28 cellular contexts compared by ENCODE assay signal in genomic region chr20:4117867-4118266, GRCh38.
"Had no signal": no experiment of that assay in that cellular context is flagged by ENCODE, and none has a peak within 500 bp of the region (broad histone marks: within the 10 kb centered on the region; RNA-seq: fewer than 3 reads in every experiment).

No MANE protein-coding gene starts in this region.

- H3K4me3 Mint-ChIP-seq: endodermal cell; mesothelial cell of epicardium; natural killer cell treated with Interleukin-12 subunit alpha and Interleukin-12 subunit beta and Interleukin-15 and Interleukin-18, amount 100 ng/mL, for 72 hours; neural crest cell; stimulated activated naive B cell treated with anti-CD40 and anti-IgM and Interleukin-4, amounts not matched to agents 10 μg/mL and 1 μg/mL and 100 μg/mL, for 72 hours; stimulated activated naive CD8-positive, alpha-beta T cell treated with anti-CD3 and anti-CD28 coated beads, Interleukin-15, Interleukin-2, amounts not matched to agents 100 ng/mL and 50 ng/mL, for 24 hours had no signal

- H3K9me3 Mint-ChIP-seq: endodermal cell; mesothelial cell of epicardium; natural killer cell treated with Interleukin-12 subunit alpha and Interleukin-12 subunit beta and Interleukin-15 and Interleukin-18, amount 100 ng/mL, for 72 hours; neural crest cell; stimulated activated naive CD8-positive, alpha-beta T cell treated with anti-CD3 and anti-CD28 coated beads, Interleukin-15, Interleukin-2, amounts not matched to agents 100 ng/mL and 50 ng/mL, for 24 hours had no signal

- ATAC-seq: esophagus mucosa; gastrocnemius medialis; left lobe of liver; mucosa of descending colon; natural killer cell treated with Interleukin-12 subunit alpha and Interleukin-12 subunit beta and Interleukin-15 and Interleukin-18, amount 100 ng/mL, for 72 hours; psoas muscle; stimulated activated naive B cell treated with anti-CD40 and anti-IgM and Interleukin-4, amounts not matched to agents 10 μg/mL and 1 μg/mL and 100 μg/mL, for 72 hours had no signal

- H3K27me3 ChIP-seq: gastrocnemius medialis, tibial nerve, upper lobe of left lung, uterus had no signal

- H3K9me3 ChIP-seq: gastrocnemius medialis, mucosa of descending colon, psoas muscle, thoracic aorta, tibial nerve, upper lobe of left lung, uterus had no signal

- H3K4me1 ChIP-seq: psoas muscle, uterus had no signal

- DNase-seq: cortex of kidney; effector CD8-positive, alpha-beta T cell; endodermal cell; foreskin fibroblast; gastrocnemius medialis; kidney; mesenchymal stem cell; mucosa of descending colon; naive B cell; nucleus accumbens; posterior cingulate gyrus; psoas muscle; right cardiac atrium; small intestine; stimulated activated CD4-positive, alpha-beta T cell treated with anti-CD3 and anti-CD28 coated beads, Interleukin-15, amount 100 ng/mL, for 24 hours; stimulated activated CD4-positive, alpha-beta T cell treated with anti-CD3 and anti-CD28 coated beads, Interleukin-2, amount 100 ng/mL, for 48 hours; stimulated activated naive B cell treated with anti-CD40 and anti-IgM and Interleukin-4, amounts not matched to agents 10 μg/mL and 1 μg/mL and 100 μg/mL, for 72 hours; upper lobe of left lung; uterus had no signal

- FAIRE-seq: kidney, small intestine had no signal

- H3K36me3 Mint-ChIP-seq: mesothelial cell of epicardium; naive B cell; natural killer cell treated with Interleukin-12 subunit alpha and Interleukin-12 subunit beta and Interleukin-15 and Interleukin-18, amount 100 ng/mL, for 72 hours; stimulated activated naive B cell treated with anti-CD40 and anti-IgM and Interleukin-4, amounts not matched to agents 10 μg/mL and 1 μg/mL and 100 μg/mL, for 72 hours had no signal

- H3K36me3 ChIP-seq: gastrocnemius medialis, thoracic aorta, tibial nerve, upper lobe of left lung, uterus had no signal

- H3K4me3 ChIP-seq: gastrocnemius medialis, mucosa of descending colon, psoas muscle, thoracic aorta, tibial nerve, upper lobe of left lung, uterus had no signal

- H3K27ac Mint-ChIP-seq: endodermal cell; mesothelial cell of epicardium; natural killer cell treated with Interleukin-12 subunit alpha and Interleukin-12 subunit beta and Interleukin-15 and Interleukin-18, amount 100 ng/mL, for 72 hours; stimulated activated naive B cell treated with anti-CD40 and anti-IgM and Interleukin-4, amounts not matched to agents 10 μg/mL and 1 μg/mL and 100 μg/mL, for 72 hours; stimulated activated naive CD8-positive, alpha-beta T cell treated with anti-CD3 and anti-CD28 coated beads, Interleukin-15, Interleukin-2, amounts not matched to agents 100 ng/mL and 50 ng/mL, for 24 hours had no signal

- H3K27ac ChIP-seq: epithelial cell of prostate, gastrocnemius medialis, psoas muscle, thoracic aorta, tibial nerve, upper lobe of left lung, uterus had no signal
